1 cellular context compared by ENCODE assay signal in genomic region chr9:136665704-136666363, GRCh38.
TF ChIP-seq lines count a peak whose summit lies in the region.

No MANE protein-coding gene starts in this region.

TF ChIP-seq in H1, 55 proteins besides CTCF, POLR2A, EP300 and RAD21 (continued from another document):
- no peak for TF ChIP-seq ATF3 (IDR thresholded peaks at IDR 0.05; ENCODE audit: insufficient read depth, low read depth, low read length)
- TF ChIP-seq POLR2AphosphoS5 (IDR thresholded peaks at IDR 0.05; ENCODE audit: low read depth, low read length): no peak
- no peak for TF ChIP-seq USF2 (IDR thresholded peaks at IDR 0.05; ENCODE audit: low read length)
- TF ChIP-seq BACH1 (IDR thresholded peaks at IDR 0.05; ENCODE audit: low read length): no peak
- TF ChIP-seq CREB1 (IDR thresholded peaks at IDR 0.05): peak; percentile 55; the same call in 1 of the 2 replicates
- no peak for TF ChIP-seq KDM5A (IDR thresholded peaks at IDR 0.05; ENCODE audit: low read length)
- TF ChIP-seq PHF8 (conservative IDR thresholded peaks at IDR 0.05; ENCODE audit: low read depth, low read length): no peak
- no peak for TF ChIP-seq NANOG (IDR thresholded peaks at IDR 0.05; ENCODE audit: insufficient read depth, low read depth, low read length, poor library complexity, severe bottlenecking)
- TF ChIP-seq RFX5 (IDR thresholded peaks at IDR 0.05; ENCODE audit: borderline replicate concordance, low read depth, low read length): no peak
- no peak for TF ChIP-seq CHD7 (IDR thresholded peaks at IDR 0.05; ENCODE audit: insufficient replicate concordance, low read length)
- TF ChIP-seq BRCA1 (IDR thresholded peaks at IDR 0.05; ENCODE audit: low read depth, low read length): no peak
- no peak for TF ChIP-seq SIRT6 (IDR thresholded peaks at IDR 0.05; ENCODE audit: low read length)
- TF ChIP-seq TCF12 (IDR thresholded peaks at IDR 0.05; ENCODE audit: low read depth, low read length): no peak
- no peak for TF ChIP-seq TBP (IDR thresholded peaks at IDR 0.05; ENCODE audit: low read depth, low read length)
